Comparison of ENCODE assay signal across 12 cellular contexts in the genomic region with DNA sequence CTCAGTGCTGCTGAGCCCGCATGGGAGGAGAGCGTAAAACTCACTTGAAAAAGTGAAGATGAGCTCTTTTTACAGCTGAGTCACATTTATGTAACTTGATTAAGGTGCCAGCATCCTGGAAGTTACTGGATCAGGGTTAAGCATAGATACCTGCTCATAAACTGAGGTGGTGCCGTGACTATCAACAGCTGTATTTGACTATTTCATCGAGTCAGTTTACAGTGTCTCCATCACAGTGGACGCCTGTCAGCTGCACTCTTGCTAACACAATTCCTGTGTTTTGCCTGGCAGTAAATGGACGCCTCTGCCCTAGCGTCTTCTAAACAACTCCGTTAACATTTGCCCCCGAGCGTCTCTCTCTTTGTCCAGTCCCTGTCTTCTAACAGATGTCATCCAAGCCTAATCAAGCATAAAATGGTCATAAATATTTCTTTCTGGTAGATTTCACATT.
DNase-seq lines count a peak whose midpoint lies in the region; ATAC-seq and TF ChIP-seq lines count a peak whose summit lies in the region.
"Had no signal": no experiment of that assay in that cellular context is flagged by ENCODE, and none has a peak within 500 bp of the region (broad histone marks: within the 10 kb centered on the region; RNA-seq: fewer than 3 reads in every experiment).

No MANE protein-coding gene starts in this region.

- H3K4me3 Mint-ChIP-seq in chondrocyte (ENCODE audit: unreplicated experiment) (peak overlapping the region; percentile 27), nephron (peak overlapping the region in 2 of 3 experiments; percentile 46 to 50)
- H3K4me3 Mint-ChIP-seq: T-helper 2 cell treated with Interferon-gamma antibody and Interleukin-4, amounts not matched to agents 5 μg/mL and 100 μg/mL, for 36 hours had no signal

- H3K27me3 Mint-ChIP-seq in chondrocyte (ENCODE audit: low read depth) (no peaks in the 10 kb centered on the region), nephron (ENCODE audit: low read depth) (peaks cover 3% of the 10 kb centered on the region)

- H3K4me1 Mint-ChIP-seq in chondrocyte (ENCODE audit: low read depth) (peaks cover 92% of the 10 kb centered on the region), nephron (peaks cover 51% of the 10 kb centered on the region)

- H3K4me3 ChIP-seq in right cardiac atrium (ENCODE audit: low read length), result peak overlapping the region; percentile 2

- H3K27ac ChIP-seq in right cardiac atrium (ENCODE audit: low read length), result no peak overlapping the region

- DNase-seq in right cardiac atrium (no peak), left ventricle myocardium superior (no peak), chondrocyte (ENCODE audit: low spot score) (no peak), T1000 (lab: John Stamatoyannopoulos, UW) (no peak), NCI-H1105 treated with DMSO at 0.1 percent for 48 hours (lab: John Stamatoyannopoulos, UW) (no peak), NCI-H2029 treated with DMSO at 0.1 percent for 48 hours (lab: John Stamatoyannopoulos, UW) (no peak), NCI-H446 (lab: John Stamatoyannopoulos, UW) (no peak)
- DNase-seq: activated gamma-delta T cell, NCI-H2171 treated with DMSO at 0.1 percent for 48 hours had no signal

- intact Hi-C loops in right cardiac atrium (cut with DNase I) (no loop called here), left ventricle myocardium superior (cut with micrococcal nuclease) (no loop called here)

- H3K9me3 Mint-ChIP-seq in chondrocyte (ENCODE audit: low read depth), result no peaks in the 10 kb centered on the region
- no peaks in the 10 kb centered on the region for H3K9me3 Mint-ChIP-seq in nephron
- H3K9me3 Mint-ChIP-seq: T-helper 2 cell treated with Interferon-gamma antibody and Interleukin-4, amounts not matched to agents 5 μg/mL and 100 μg/mL, for 36 hours had no signal

- TF ChIP-seq CTCF in chondrocyte (IDR thresholded peaks at IDR 0.05) (no peak), nephron (IDR thresholded peaks at IDR 0.05; ENCODE audit: unreplicated experiment in 3 of 3) (no peak)

- H3K36me3 Mint-ChIP-seq in chondrocyte (ENCODE audit: low read depth) (peaks cover 8% of the 10 kb centered on the region), nephron (ENCODE audit: low read depth) (peaks cover 11% of the 10 kb centered on the region)

- H3K9me3 ChIP-seq in right cardiac atrium (ENCODE audit: control insufficient read depth, low read length), result no peaks in the 10 kb centered on the region

- ATAC-seq in right cardiac atrium (peak; percentile 40 to 41), left ventricle myocardium superior (no peak)
- ATAC-seq: left lobe of liver had no signal

- H3K4me1 ChIP-seq in right cardiac atrium (ENCODE audit: control insufficient read depth, insufficient read depth, low read length), result no peaks in the 10 kb centered on the region

- no peaks in the 10 kb centered on the region for H3K27me3 ChIP-seq in right cardiac atrium (ENCODE audit: control insufficient read depth, insufficient read depth)

- WGBS in right cardiac atrium, result 46% methylated on average over 10 of the region's 10 CpGs

- peak overlapping the region; percentile 96 for H3K27ac Mint-ChIP-seq in chondrocyte (ENCODE audit: unreplicated experiment)
- peak overlapping the region; percentile 76 to 93 (median 81) for H3K27ac Mint-ChIP-seq in nephron
- H3K27ac Mint-ChIP-seq: T-helper 2 cell treated with Interferon-gamma antibody and Interleukin-4, amounts not matched to agents 5 μg/mL and 100 μg/mL, for 36 hours had no signal
